Comparison of ENCODE assay signal across 20 cellular contexts in the genomic region with DNA sequence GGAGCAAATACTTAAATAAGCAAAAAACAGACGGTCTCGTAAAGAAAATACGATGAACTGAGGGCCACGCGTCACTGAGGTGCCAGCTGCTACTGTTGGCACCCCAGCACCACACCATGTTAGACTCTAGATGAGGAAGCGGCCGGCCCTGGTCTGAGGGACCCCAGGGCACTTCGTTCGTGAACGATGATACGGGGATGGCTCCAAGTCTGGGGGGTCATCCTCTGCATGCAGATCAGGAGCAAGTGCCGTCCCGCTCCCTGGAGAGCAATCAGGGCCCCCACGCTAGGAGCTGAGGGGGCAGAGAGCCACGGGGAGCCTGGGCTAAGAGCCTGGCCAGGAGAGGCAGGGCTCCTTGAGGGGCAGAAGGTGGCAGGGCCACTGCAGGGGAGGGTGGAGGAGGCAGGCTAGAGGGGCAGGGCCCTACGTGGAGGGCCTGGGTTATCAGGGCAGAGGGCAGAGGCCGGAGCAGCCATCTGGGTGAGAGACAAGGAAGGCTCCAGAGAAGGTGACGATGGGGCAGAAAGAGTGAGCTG. TPM values are rescaled to one million over a fixed set of nuclear protein-coding genes. Genes with fewer than 3 reads are reported as not detected.
A peak's percentile ranks its signal among the peaks of the same experiment; 100 is the strongest.
DNase-seq lines count a peak whose midpoint lies in the region; ATAC-seq, FAIRE-seq and TF ChIP-seq lines count a peak whose summit lies in the region.
"Had no signal": no experiment of that assay in that cellular context is flagged by ENCODE, and none has a peak within 500 bp of the region (broad histone marks: within the 10 kb centered on the region; RNA-seq: fewer than 3 reads in every experiment).

No MANE protein-coding gene starts in this region.

- no peak overlapping the region for H3K4me3 ChIP-seq in kidney (ENCODE audit: low read length in 2 of 2)
- H3K4me3 ChIP-seq: body of pancreas, GM12878, suprapubic skin had no signal

- H3K4me1 ChIP-seq in kidney (ENCODE audit: control insufficient read depth in 1 of 2, insufficient read depth in 1 of 2, low read depth in 1 of 2, low read length in 2 of 2), result peaks cover 15 to 23% of the 10 kb centered on the region in 2 donors
- H3K4me1 ChIP-seq: body of pancreas, suprapubic skin had no signal

- CTCF ChIA-PET in WTC11 (lab: Charles Lee), result interaction anchor here (0.7 to 4.1 kb wide), 9 partner anchors 12 to 279 kb away, joined by 3 to 17 read pairs (median 6); no protein-coding TSS in a partner anchor

- no peaks in the 10 kb centered on the region for H3K36me3 ChIP-seq in kidney (ENCODE audit: control insufficient read depth in 1 of 2, insufficient read depth in 2 of 2, low read length in 2 of 2)
- H3K36me3 ChIP-seq: suprapubic skin had no signal

- H3K9me3 Mint-ChIP-seq in HFFc6 (no peaks in the 10 kb centered on the region), WTC11 (no peaks in the 10 kb centered on the region)
- H3K9me3 Mint-ChIP-seq: activated naive CD4-positive, alpha-beta T cell treated with anti-CD3 and anti-CD28 coated beads, Interleukin-2, amount 50 U/mL, for 24 hours; immature natural killer cell had no signal

- H3K4me3 Mint-ChIP-seq in HFFc6, result no peak overlapping the region
- H3K4me3 Mint-ChIP-seq in WTC11, result no peak overlapping the region
- H3K4me3 Mint-ChIP-seq: activated naive CD4-positive, alpha-beta T cell treated with anti-CD3 and anti-CD28 coated beads, Interleukin-2, amount 50 U/mL, for 24 hours; immature natural killer cell had no signal

- peaks cover 11% of the 10 kb centered on the region for H3K27me3 Mint-ChIP-seq in HFFc6 (ENCODE audit: insufficient read depth)
- H3K27me3 Mint-ChIP-seq in WTC11 (ENCODE audit: low read depth), result no peaks in the 10 kb centered on the region
- H3K27me3 Mint-ChIP-seq: activated naive CD4-positive, alpha-beta T cell treated with anti-CD3 and anti-CD28 coated beads, Interleukin-2, amount 50 U/mL, for 24 hours had no signal

- TF ChIP-seq CTCF in HFFc6 (IDR thresholded peaks at IDR 0.05) (no peak), WTC11 (IDR thresholded peaks at IDR 0.05) (no peak), kidney (IDR thresholded peaks at IDR 0.05; ENCODE audit: borderline replicate concordance, extremely low read depth, insufficient read depth) (no peak)

- peaks cover 23% of the 10 kb centered on the region for H3K4me1 Mint-ChIP-seq in HFFc6 (ENCODE audit: low read depth)
- peaks cover 5% of the 10 kb centered on the region for H3K4me1 Mint-ChIP-seq in WTC11
- H3K4me1 Mint-ChIP-seq: immature natural killer cell had no signal

- FAIRE-seq in kidney (lab: Jason Lieb, UNC), result no peak
- FAIRE-seq: GM12878 had no signal

- peak overlapping the region; percentile 14 to 63 for H3K27ac ChIP-seq in kidney (ENCODE audit: low read depth in 2 of 2, low read length in 2 of 2)
- H3K27ac ChIP-seq: suprapubic skin had no signal

- intact Hi-C loops in kidney (cut with DNase I) (no loop called here), posterior vena cava (cut with DNase I) (no loop called here)

- H3K27ac Mint-ChIP-seq in HFFc6, result peak overlapping the region; percentile 95; the same call in 1 of the 2 replicates
- peak overlapping the region; percentile 86 for H3K27ac Mint-ChIP-seq in WTC11
- H3K27ac Mint-ChIP-seq: immature natural killer cell had no signal

- ATAC-seq in WTC11 (no peak), GM18502 (IDR thresholded peaks at IDR 0.05; ENCODE audit: poor library complexity, unreplicated experiment) (no peak)
- ATAC-seq: GM12878 had no signal

- H3K36me3 Mint-ChIP-seq in HFFc6 (ENCODE audit: low read depth), result no peaks in the 10 kb centered on the region
- H3K36me3 Mint-ChIP-seq in WTC11, result no peaks in the 10 kb centered on the region
- H3K36me3 Mint-ChIP-seq: activated naive CD4-positive, alpha-beta T cell treated with anti-CD3 and anti-CD28 coated beads, Interleukin-2, amount 50 U/mL, for 24 hours; immature natural killer cell had no signal

- no peak overlapping the region for H3K9ac ChIP-seq in kidney (ENCODE audit: low read length in 2 of 2)

- no peaks in the 10 kb centered on the region for H3K9me3 ChIP-seq in kidney (ENCODE audit: control insufficient read depth in 1 of 2, low read length in 2 of 2)
- H3K9me3 ChIP-seq: body of pancreas, suprapubic skin had no signal

- POLR2A ChIA-PET in WTC11 (lab: Charles Lee), result no interaction called here

- DNase-seq in HFFc6 (no peak), WTC11 (ENCODE audit: low spot score) (no peak), kidney (peak; percentile 75), posterior vena cava (ENCODE audit: low spot score) (peak; percentile 73), NOMO-1 treated with dmso at 0.1 percent for 144 hours (lab: John Stamatoyannopoulos, UW; ENCODE audit: unreplicated experiment) (no peak)
- DNase-seq in activated CD8-positive, alpha-beta memory T cell treated with anti-CD3 and anti-CD28 coated beads for 24 hours, result no peak
- DNase-seq: dermis blood vessel endothelial cell; GDM1; immature natural killer cell; NCI-H1930; NCI-H510A; nucleus accumbens; SIG-M5; stimulated activated CD4-positive, alpha-beta T cell treated with anti-CD3 and anti-CD28 coated beads, Interleukin-4, amount 100 ng/mL, for 1 hour; T-helper 2 cell had no signal

TF ChIP-seq in WTC11, 78 proteins besides CTCF, POLR2A, EP300 and RAD21:
- TF ChIP-seq TCF7 (CRISPR knock-in tag; IDR thresholded peaks at IDR 0.05; ENCODE audit: low read depth) (no peak), GRHL2 (CRISPR knock-in tag; IDR thresholded peaks at IDR 0.05; ENCODE audit: insufficient replicate concordance, severe bottlenecking) (no peak), MYBL2 (CRISPR knock-in tag; IDR thresholded peaks at IDR 0.05) (no peak), ZNF423 (CRISPR knock-in tag; IDR thresholded peaks at IDR 0.05) (no peak), JUN (CRISPR knock-in tag; IDR thresholded peaks at IDR 0.05) (no peak), MXD4 (CRISPR knock-in tag; IDR thresholded peaks at IDR 0.05; ENCODE audit: borderline replicate concordance) (no peak), ZNF263 (CRISPR knock-in tag; IDR thresholded peaks at IDR 0.05; ENCODE audit: low read depth) (no peak), ATF1 (CRISPR knock-in tag; IDR thresholded peaks at IDR 0.05) (no peak), KAT7 (CRISPR knock-in tag; IDR thresholded peaks at IDR 0.05; ENCODE audit: borderline replicate concordance) (no peak), ETV6 (CRISPR knock-in tag; IDR thresholded peaks at IDR 0.05) (no peak), NFE2L1 (CRISPR knock-in tag; IDR thresholded peaks at IDR 0.05) (no peak), TP53 (CRISPR knock-in tag; IDR thresholded peaks at IDR 0.05) (no peak), NR2C2 (CRISPR knock-in tag; IDR thresholded peaks at IDR 0.05) (no peak), PRRX2 (CRISPR knock-in tag; IDR thresholded peaks at IDR 0.05) (no peak)
- TF ChIP-seq, protein P1, sequence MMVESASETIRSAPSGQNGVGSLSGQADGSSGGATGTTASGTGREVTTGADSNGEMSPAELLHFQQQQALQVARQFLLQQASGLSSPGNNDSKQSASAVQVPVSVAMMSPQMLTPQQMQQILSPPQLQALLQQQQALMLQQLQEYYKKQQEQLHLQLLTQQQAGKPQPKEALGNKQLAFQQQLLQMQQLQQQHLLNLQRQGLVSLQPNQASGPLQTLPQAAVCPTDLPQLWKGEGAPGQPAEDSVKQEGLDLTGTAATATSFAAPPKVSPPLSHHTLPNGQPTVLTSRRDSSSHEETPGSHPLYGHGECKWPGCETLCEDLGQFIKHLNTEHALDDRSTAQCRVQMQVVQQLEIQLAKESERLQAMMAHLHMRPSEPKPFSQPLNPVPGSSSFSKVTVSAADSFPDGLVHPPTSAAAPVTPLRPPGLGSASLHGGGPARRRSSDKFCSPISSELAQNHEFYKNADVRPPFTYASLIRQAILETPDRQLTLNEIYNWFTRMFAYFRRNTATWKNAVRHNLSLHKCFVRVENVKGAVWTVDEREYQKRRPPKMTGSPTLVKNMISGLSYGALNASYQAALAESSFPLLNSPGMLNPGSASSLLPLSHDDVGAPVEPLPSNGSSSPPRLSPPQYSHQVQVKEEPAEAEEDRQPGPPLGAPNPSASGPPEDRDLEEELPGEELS (CRISPR knock-in tag; IDR thresholded peaks at IDR 0.05), result no peak
- TF ChIP-seq, protein P2, sequence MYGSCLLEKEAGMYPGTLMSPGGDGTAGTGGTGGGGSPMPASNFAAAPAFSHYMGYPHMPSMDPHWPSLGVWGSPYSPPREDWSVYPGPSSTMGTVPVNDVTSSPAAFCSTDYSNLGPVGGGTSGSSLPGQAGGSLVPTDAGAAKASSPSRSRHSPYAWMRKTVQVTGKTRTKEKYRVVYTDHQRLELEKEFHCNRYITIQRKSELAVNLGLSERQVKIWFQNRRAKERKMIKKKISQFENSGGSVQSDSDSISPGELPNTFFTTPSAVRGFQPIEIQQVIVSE (CRISPR knock-in tag; IDR thresholded peaks at IDR 0.05; ENCODE audit: borderline replicate concordance), result no peak

RNA-seq across cellular contexts. Expression of a gene that starts 24.1 kb away (rescaled TPM):
- total RNA-seq in HFFc6 (2021; fragmentation: NEBNext Ultra II Directional; extraction: Animal tissue kit (Norgen Biotek cat#: 25700)), result 1 to 10 TPM in 4 of 6 experiments, under 1 TPM in 2; 0.24 to 5.1 (median 4.1) TPM
- 8.5 to 15.2 TPM (median 13.7 TPM) in 3 replicates for total RNA-seq in WTC11 (2021)
- 4.6 TPM for total RNA-seq in kidney
- polyA plus RNA-seq in kidney (ENCODE audit: insufficient read depth, low read depth, low replicate concordance), result 12.0 TPM
- total RNA-seq in posterior vena cava, result 1 to 10 TPM in 1 of 2 donors, under 1 TPM in 1; 0.62 to 1.8 TPM

Comparison
In these comparisons a context has a peak if more than half of its experiments do, and no peak if none do; other contexts are left out.
1. DNase-seq: peak in kidney (single experiment) and posterior vena cava (single experiment); none in HFFc6 (single experiment), WTC11 (single experiment), activated CD8-positive, alpha-beta memory T cell treated with anti-CD3 and anti-CD28 coated beads for 24 hours (single experiment) and NOMO-1 treated with dmso at 0.1 percent for 144 hours (single experiment).